Comparison of ENCODE assay signal across 7 cellular contexts in genomic region chr1:153633161-153633746, GRCh38. TPM values are rescaled to one million over a fixed set of nuclear protein-coding genes. Genes with fewer than 3 reads are reported as not detected.
DNase-seq lines count a peak whose midpoint lies in the region; ATAC-seq, FAIRE-seq and TF ChIP-seq lines count a peak whose summit lies in the region.

No MANE protein-coding gene starts in this region.

- peaks cover 12 to 25% of the 10 kb centered on the region in 2 experiments for H3K4me1 ChIP-seq in HCT116 (ENCODE audit: control insufficient read depth in 1 of 2, insufficient read depth in 2 of 2, low read length in 2 of 2)
- H3K4me1 ChIP-seq in heart right ventricle: peaks cover 10 to 82% (median 61%) of the 10 kb centered on the region in 9 donors
- H3K4me1 ChIP-seq in skeletal muscle tissue (ENCODE audit: control insufficient read depth in 3 of 3, insufficient read depth in 3 of 3, low read length in 3 of 3): peaks cover 60 to 76% (median 65%) of the 10 kb centered on the region in 3 donors

- H3K9me3 ChIP-seq in HCT116 (ENCODE audit: control insufficient read depth in 1 of 2, insufficient read depth in 1 of 2, low read depth in 1 of 2, low read length in 2 of 2) (no peaks in the 10 kb centered on the region), T-helper 17 cell (ENCODE audit: control insufficient read depth, low read length, poor library complexity, severe bottlenecking) (no peaks in the 10 kb centered on the region), heart right ventricle (no peaks in the 10 kb centered on the region), skeletal muscle tissue (ENCODE audit: control insufficient read depth in 3 of 3, low read length in 3 of 3) (no peaks in the 10 kb centered on the region)

- no peak for TF ChIP-seq RAD21 in HCT116 (IDR thresholded peaks at IDR 0.05; ENCODE audit: low read depth)

- H3K4me1 Mint-ChIP-seq in T-helper 17 cell: peaks cover 41% of the 10 kb centered on the region

- TF ChIP-seq CTCF in HCT116 (IDR thresholded peaks at IDR 0.05 in 2 of 3, conservative IDR thresholded peaks at IDR 0.05 in 1 of 3; ENCODE audit: borderline replicate concordance in 1 of 3, insufficient read depth in 1 of 3, low read depth in 2 of 3, low read length in 2 of 3) (no peak), heart right ventricle (IDR thresholded peaks at IDR 0.05) (no peak), D721Med (IDR thresholded peaks at IDR 0.05; ENCODE audit: insufficient read depth, missing control alignments) (no peak)

- H3K9ac ChIP-seq in HCT116 (ENCODE audit: low read length) (peak overlapping the region; percentile 99), skeletal muscle tissue (ENCODE audit: low read depth in 1 of 3, low read length in 3 of 3) (peak overlapping the region; percentile 36 to 100 (median 99))

- WGBS in heart right ventricle, 2 donors: 30 to 47% methylated on average over 18 of the region's 18 CpGs

- peaks cover 44% of the 10 kb centered on the region for H3K79me2 ChIP-seq in HCT116 (ENCODE audit: insufficient read depth, low read length)

- peak overlapping the region; percentile 78 for H3K4me2 ChIP-seq in HCT116 (ENCODE audit: low read length)

- RAD21 ChIA-PET in HCT116 (lab: Charles Lee; ENCODE audit: low non-redundant PET in 1 of 2, low total read pairs in 2 of 2, uncharacterized antibody in 2 of 2, unreplicated experiment in 2 of 2): interaction anchor here (0.6 to 1.0 kb wide), 4 partner anchors 21 to 95 kb away, joined by 3 to 5 read pairs (median 3); no protein-coding TSS in a partner anchor

- H3K27ac ChIP-seq in HCT116 (ENCODE audit: low read depth, low read length) (peak overlapping the region; percentile 100), heart right ventricle (peak overlapping the region; percentile 98 to 100 (median 100)), skeletal muscle tissue (ENCODE audit: low read depth, low read length) (peak overlapping the region; percentile 99)

- ATAC-seq in HCT116 (peak; percentile 5), T-helper 17 cell (no peak), heart right ventricle (peak; percentile 11 to 46 (median 32)), GM21390 (IDR thresholded peaks at IDR 0.05; ENCODE audit: unreplicated experiment) (no peak)

- POLR2A ChIA-PET in HCT116 (lab: Charles Lee): interaction anchor here (0.7 to 3.0 kb wide), 25 partner anchors 8 to 334 kb away, joined by 3 to 31 read pairs (median 6); partner anchors contain the start of genes CREB3L4, S100A14, S100A16 and S100A6

- CTCF ChIA-PET in HCT116 (lab: Charles Lee): interaction anchor here (1.0 to 1.8 kb wide), 6 partner anchors 15 to 281 kb away, joined by 3 to 16 read pairs (median 7); no protein-coding TSS in a partner anchor

- peaks cover 10% of the 10 kb centered on the region for H3K36me3 Mint-ChIP-seq in T-helper 17 cell (ENCODE audit: low read depth)

- H3K4me3 Mint-ChIP-seq in T-helper 17 cell: peak overlapping the region; percentile 99

- H3K36me3 ChIP-seq in HCT116 (ENCODE audit: control insufficient read depth in 1 of 2, insufficient read depth in 2 of 2, low read length in 2 of 2) (peaks cover 19 to 26% of the 10 kb centered on the region in 2 experiments), heart right ventricle (peaks cover 0 to 30% (median 16%) of the 10 kb centered on the region in 9 donors), skeletal muscle tissue (ENCODE audit: control insufficient read depth in 3 of 3, insufficient read depth in 3 of 3, low read length in 3 of 3) (peaks cover 18 to 24% (median 20%) of the 10 kb centered on the region in 3 donors)

- H3K4me3 ChIP-seq in HCT116 (replicated peaks in 1 of 2; ENCODE audit: low read depth in 1 of 2, low read length in 2 of 2): peak overlapping the region; percentile 91 to 95
- peak overlapping the region in 9 of 10 donors; percentile 67 to 95 (median 91) for H3K4me3 ChIP-seq in heart right ventricle
- peak overlapping the region; percentile 67 to 99 (median 98) for H3K4me3 ChIP-seq in skeletal muscle tissue (ENCODE audit: low read length in 3 of 3)

- DNase-seq in HCT116 (ENCODE audit: low read depth, low spot score): no peak
- no peak for DNase-seq in T-helper 17 cell
- peak in 1 of 2 donors; percentile 56 for DNase-seq in heart right ventricle
- DNase-seq in NCI-H187 treated with DMSO at 0.1 percent for 48 hours (lab: John Stamatoyannopoulos, UW): no peak
- no peak for DNase-seq in D721Med (ENCODE audit: insufficient read length, low spot score)

- intact Hi-C loops in HCT116 (cut with micrococcal nuclease): no loop called here
- intact Hi-C loops in heart right ventricle (cut with DNase I): loop anchor here in 1 of 10 donors (5.0 kb wide), 1 partner anchor 34 kb away; no protein-coding TSS in a partner anchor

- H3K27me3 ChIP-seq in HCT116 (ENCODE audit: insufficient read depth, low read length) (no peaks in the 10 kb centered on the region), heart right ventricle (no peaks in the 10 kb centered on the region), skeletal muscle tissue (ENCODE audit: control insufficient read depth in 3 of 3, insufficient read depth in 3 of 3, low read length in 3 of 3) (no peaks in the 10 kb centered on the region)

- no peaks in the 10 kb centered on the region for H3K9me2 ChIP-seq in HCT116 (ENCODE audit: insufficient read depth)

- no peaks in the 10 kb centered on the region for H3K27me3 Mint-ChIP-seq in T-helper 17 cell

- no peak overlapping the region for H2AFZ ChIP-seq in HCT116 (ENCODE audit: low read depth, low read length, poor library complexity, severe bottlenecking)

- peaks cover 4% of the 10 kb centered on the region; the same call in 1 of the 2 replicates for H4K20me1 ChIP-seq in HCT116 (ENCODE audit: insufficient read depth)

- no TSS peak for BruUV-seq in HCT116 (replicated peaks; lab: Mats Ljungman, UMichigan)

- TF ChIP-seq POLR2A in HCT116 (IDR thresholded peaks at IDR 0.05; ENCODE audit: borderline replicate concordance, extremely low read depth, insufficient read depth, insufficient read length): no peak

- peak overlapping the region; percentile 98 for H3K27ac Mint-ChIP-seq in T-helper 17 cell

- no peak for FAIRE-seq in D721Med (lab: Jason Lieb, UNC)

TF ChIP-seq in HCT116, 20 proteins besides CTCF, POLR2A, EP300 and RAD21:
- no peak for TF ChIP-seq MAX (IDR thresholded peaks at IDR 0.05)
- TF ChIP-seq SRF (IDR thresholded peaks at IDR 0.05; ENCODE audit: low read depth): no peak
- no peak for TF ChIP-seq FOSL1 (IDR thresholded peaks at IDR 0.05; ENCODE audit: low read depth)
- TF ChIP-seq CEBPB (IDR thresholded peaks at IDR 0.05; ENCODE audit: low read depth): no peak
- no peak for TF ChIP-seq ZNF274 (IDR thresholded peaks at IDR 0.05; ENCODE audit: low read depth, low read length)
- TF ChIP-seq SP1 (IDR thresholded peaks at IDR 0.05; ENCODE audit: low read depth): no peak
- TF ChIP-seq CBX3 (IDR thresholded peaks at IDR 0.05; ENCODE audit: low read depth): no peak
- TF ChIP-seq JUND (IDR thresholded peaks at IDR 0.05): no peak
- no peak for TF ChIP-seq EGR1 (IDR thresholded peaks at IDR 0.05; ENCODE audit: low read depth)

RNA-seq across cellular contexts. Expression of gene CHTOP, which starts 0.6 kb away (rescaled TPM):
- total RNA-seq in HCT116 (2021; ENCODE audit: unreplicated experiment): 110 TPM
- polyA plus RNA-seq in HCT116 (2012): 86.3 and 88.6 TPM in 2 replicates
- total RNA-seq in T-helper 17 cell: 10 to 100 TPM; 82.0 to 82.4 TPM
- 10 to 100 TPM; 67.4 to 95.5 (median 77.8) TPM for total RNA-seq in heart right ventricle
- polyA plus RNA-seq in heart right ventricle: 10 to 100 TPM; 61.6 to 76.2 TPM
- total RNA-seq in skeletal muscle tissue: 46.4 TPM

RNA-seq across cellular contexts. Expression of gene S100A1, which starts 5.0 kb away (rescaled TPM):
- 0.30 TPM for total RNA-seq in HCT116 (2021; ENCODE audit: unreplicated experiment)
- 1.8 and 2.1 TPM in 2 replicates for polyA plus RNA-seq in HCT116 (2012)
- not detected for total RNA-seq in T-helper 17 cell
- 1,000 to 10,000 TPM; 1,287 to 3,035 (median 2,343) TPM for total RNA-seq in heart right ventricle
- 1,000 to 10,000 TPM in 1 of 2 donors, 100 to 1,000 TPM in 1; 685 to 2,765 TPM for polyA plus RNA-seq in heart right ventricle
- 0.52 TPM for total RNA-seq in skeletal muscle tissue

RNA-seq across cellular contexts. Expression of gene S100A13, which starts 5.9 kb away (rescaled TPM):
- total RNA-seq in HCT116 (2021; ENCODE audit: unreplicated experiment) (143 TPM), T-helper 17 cell (1 to 10 TPM; 3.1 to 4.6 TPM), heart right ventricle (100 to 1,000 TPM; 101 to 150 (median 125) TPM), skeletal muscle tissue (55.3 TPM)
- polyA plus RNA-seq in HCT116 (2012): 203 and 216 TPM in 2 replicates
- polyA plus RNA-seq in heart right ventricle: 100 to 1,000 TPM; 173 to 335 TPM

RNA-seq across cellular contexts. Expression of gene S100A14, which starts 17.1 kb away (rescaled TPM):
- 252 TPM for total RNA-seq in HCT116 (2021; ENCODE audit: unreplicated experiment)
- 369 and 385 TPM in 2 replicates for polyA plus RNA-seq in HCT116 (2012)
- not detected for total RNA-seq in T-helper 17 cell
- 1 to 10 TPM; 1.7 to 7.3 (median 4.6) TPM for total RNA-seq in heart right ventricle
- polyA plus RNA-seq in heart right ventricle: 1 to 10 TPM in 1 of 2 donors, under 1 TPM in 1; 0.80 to 4.1 TPM
- total RNA-seq in skeletal muscle tissue: not detected

RNA-seq across cellular contexts. Expression of gene S100A16, which starts 20.3 kb away (rescaled TPM):
- total RNA-seq in HCT116 (2021; ENCODE audit: unreplicated experiment) (196 TPM), T-helper 17 cell (not detected), heart right ventricle (10 to 100 TPM; 28.8 to 68.2 (median 40.2) TPM), skeletal muscle tissue (36.0 TPM)
- 357 and 371 TPM in 2 replicates for polyA plus RNA-seq in HCT116 (2012)
- 100 to 1,000 TPM in 1 of 2 donors, 10 to 100 TPM in 1; 98.6 to 176 TPM for polyA plus RNA-seq in heart right ventricle

Comparison
In these comparisons a context has a peak if more than half of its experiments do, and no peak if none do; other contexts are left out.
1. ATAC-seq: peak in HCT116 (single experiment) and heart right ventricle (8 of 8); none in T-helper 17 cell (single experiment) and GM21390 (single experiment).
2. RNA of gene S100A1, which starts 5.0 kb away (total RNA-seq): 1,287 to 3,035 TPM in heart right ventricle; 0.52 TPM in skeletal muscle tissue (single experiment), 0.30 TPM in HCT116 (single experiment) and not detected in T-helper 17 cell; every median in the first group is over 100 times any median in the second.
3. RNA of gene S100A13, which starts 5.9 kb away (total RNA-seq): 143 TPM in HCT116 (single experiment), 101 to 150 TPM in heart right ventricle and 55.3 TPM in skeletal muscle tissue (single experiment); 3.1 to 4.6 TPM in T-helper 17 cell; every median in the first group is over 10 times any median in the second.
4. Peak in every context shown above with its lines, with median percentiles within 50 percentile points of each other: H3K27ac ChIP-seq and H3K4me3 ChIP-seq.